23 cellular contexts compared by ENCODE assay signal in the genomic region with DNA sequence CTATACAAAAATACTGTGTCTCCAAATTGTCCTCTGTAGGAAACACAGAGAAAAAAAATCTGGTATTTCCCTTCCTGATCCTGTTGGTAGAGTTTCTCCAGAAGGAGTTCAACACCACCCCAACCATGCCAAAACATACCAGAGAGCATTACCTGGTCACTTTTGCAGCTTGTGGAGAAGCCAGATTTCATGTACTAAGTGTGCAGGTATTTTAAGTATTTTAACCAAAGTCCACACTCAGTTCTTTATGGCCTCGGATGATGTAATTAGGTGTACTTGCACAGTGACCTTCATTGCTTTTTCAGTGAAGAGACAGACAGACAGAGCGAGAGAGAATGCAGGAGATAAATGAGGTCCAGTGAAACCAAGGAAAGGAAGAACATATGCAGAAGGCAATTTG.
"Had no signal": no experiment of that assay in that cellular context is flagged by ENCODE, and none has a peak within 500 bp of the region (broad histone marks: within the 10 kb centered on the region; RNA-seq: fewer than 3 reads in every experiment).

No MANE protein-coding gene starts in this region.

- H3K4me1 Mint-ChIP-seq: activated B cell treated with CpG ODN at 0.5 μM for 24 hours; activated CD4-positive, alpha-beta T cell treated with anti-CD3 and anti-CD28 coated beads for 36 hours; activated naive CD8-positive, alpha-beta T cell treated with anti-CD3 and anti-CD28 coated beads for 36 hours; immature natural killer cell; T-cell had no signal

- H3K4me3 Mint-ChIP-seq: activated B cell treated with CpG ODN at 0.5 μM for 24 hours; activated CD4-positive, alpha-beta T cell treated with anti-CD3 and anti-CD28 coated beads for 36 hours; activated naive CD8-positive, alpha-beta T cell treated with anti-CD3 and anti-CD28 coated beads for 36 hours; activated T-cell treated with anti-CD3 and anti-CD28 coated beads, Interleukin-2, amount 50 U/mL, for 4 hours; immature natural killer cell; nephron; T-cell had no signal

- H3K27me3 ChIP-seq: cardiac muscle cell, upper lobe of left lung had no signal

- ATAC-seq: activated CD4-positive, alpha-beta T cell treated with anti-CD3 and anti-CD28 coated beads for 36 hours; activated T-cell treated with anti-CD3 and anti-CD28 coated beads, Interleukin-2, amount 50 U/mL, for 4 hours; right cardiac atrium; T-cell had no signal

- DNase-seq: activated B cell treated with CpG ODN at 0.5 μM for 24 hours; activated CD4-positive, alpha-beta T cell treated with anti-CD3 and anti-CD28 coated beads for 36 hours; activated CD4-positive, alpha-beta T cell treated with anti-CD3 and anti-CD28 coated beads, Interleukin-2, amount 50 U/mL, for 4 hours; activated CD8-positive, alpha-beta memory T cell treated with anti-CD3 and anti-CD28 coated beads for 24 hours; activated CD8-positive, alpha-beta memory T cell treated with anti-CD3 and anti-CD28 coated beads, Interleukin-2, amount 50 U/mL, for 48 hours; activated naive CD4-positive, alpha-beta T cell treated with Interleukin-2 at 50 U/mL for 16 hours; activated naive CD8-positive, alpha-beta T cell treated with anti-CD3 and anti-CD28 coated beads for 36 hours; activated T-cell treated with anti-CD3 and anti-CD28 coated beads, Interleukin-2, amount 50 U/mL, for 4 hours; immature natural killer cell; kidney glomerular epithelial cell; midbrain; nucleus accumbens; right cardiac atrium; stimulated activated CD4-positive, alpha-beta T cell treated with anti-CD3 and anti-CD28 coated beads, Interleukin-4, amount 100 ng/mL, for 24 hours; stimulated activated naive CD4-positive, alpha-beta T cell treated with Interleukin-2 at 50 U/mL for 16 hours; T-cell; upper lobe of left lung had no signal

- H3K27ac Mint-ChIP-seq: activated B cell treated with CpG ODN at 0.5 μM for 24 hours; activated CD4-positive, alpha-beta T cell treated with anti-CD3 and anti-CD28 coated beads for 36 hours; activated naive CD8-positive, alpha-beta T cell treated with anti-CD3 and anti-CD28 coated beads for 36 hours; activated T-helper 2 cell treated with anti-CD3 and anti-CD28 coated beads, Interferon-gamma antibody, Interleukin-2, Interleukin-4, amounts not matched to agents 10 μg/mL and 5 μg/mL and 100 μg/mL, durations not matched to agents 14 hours and 24 hours and 36 hours; immature natural killer cell; nephron; T-cell had no signal

- H3K36me3 ChIP-seq: cardiac muscle cell, thoracic aorta, upper lobe of left lung had no signal

- H3K9me3 Mint-ChIP-seq: nephron had no signal

- H3K27me3 Mint-ChIP-seq: activated B cell treated with CpG ODN at 0.5 μM for 24 hours; activated CD4-positive, alpha-beta T cell treated with anti-CD3 and anti-CD28 coated beads for 36 hours; activated naive CD8-positive, alpha-beta T cell treated with anti-CD3 and anti-CD28 coated beads for 36 hours; T-cell had no signal

- H3K9me3 ChIP-seq: thoracic aorta, upper lobe of left lung had no signal

- H3K4me3 ChIP-seq: cardiac muscle cell, thoracic aorta, upper lobe of left lung had no signal

- H3K27ac ChIP-seq: cardiac muscle cell, epithelial cell of prostate, parathyroid adenoma, thoracic aorta, upper lobe of left lung had no signal

- H3K36me3 Mint-ChIP-seq: activated naive CD8-positive, alpha-beta T cell treated with anti-CD3 and anti-CD28 coated beads for 36 hours; T-cell had no signal
